Comparison of ENCODE assay signal across 8 cellular contexts in the genomic region with DNA sequence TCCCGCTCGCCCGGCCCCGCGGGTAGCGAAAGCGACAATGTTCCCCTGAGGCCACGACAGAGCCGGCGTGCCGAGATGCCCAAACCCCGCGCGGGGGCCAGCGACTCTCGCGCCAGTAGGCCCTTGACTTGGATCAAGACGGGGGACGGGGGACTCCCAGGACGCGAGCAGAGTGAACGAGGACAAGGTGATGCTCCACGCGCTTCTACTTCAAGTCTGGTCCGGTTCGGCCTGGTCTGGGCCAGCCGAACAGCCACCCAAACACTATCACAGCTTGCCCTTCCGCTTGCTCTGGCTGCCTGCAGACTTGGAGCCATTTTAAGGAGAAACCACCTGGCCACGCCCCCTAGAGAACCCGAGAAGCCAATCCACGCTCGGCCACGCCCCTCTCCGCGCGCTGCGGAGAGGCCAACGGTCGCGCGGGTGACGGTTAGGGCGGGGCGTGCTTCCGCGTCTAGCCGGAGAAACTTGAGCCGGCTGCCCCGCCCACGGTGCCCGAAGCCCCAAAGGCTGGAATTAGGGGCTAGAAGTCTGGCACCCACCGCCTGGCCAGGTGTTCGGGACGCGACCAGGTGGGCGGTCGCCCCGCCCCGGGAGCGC. TPM values are rescaled to one million over a fixed set of nuclear protein-coding genes. Genes with fewer than 3 reads are reported as not detected.
DNase-seq lines count a peak whose midpoint lies in the region; ATAC-seq and TF ChIP-seq lines count a peak whose summit lies in the region.

No MANE protein-coding gene starts in this region.

- POLR2A ChIA-PET in T-cell (lab: Charles Lee): interaction anchor here (0.6 to 2.2 kb wide), 5 partner anchors 8 to 456 kb away, joined by 3 to 16 read pairs (median 4); a partner anchor contains a TSS

- H3K36me3 ChIP-seq in heart right ventricle (peaks cover 0 to 42% (median 26%) of the 10 kb centered on the region in 9 donors), upper lobe of right lung (peaks cover 34% of the 10 kb centered on the region)

- no peaks in the 10 kb centered on the region for H3K27me3 Mint-ChIP-seq in T-cell

- H3K27me3 ChIP-seq in heart right ventricle (no peaks in the 10 kb centered on the region), upper lobe of right lung (no peaks in the 10 kb centered on the region)

- TF ChIP-seq CTCF in GM13977 (IDR thresholded peaks at IDR 0.05; ENCODE audit: extremely low read depth, insufficient read depth, missing control alignments): no peak
- no peak for TF ChIP-seq CTCF in heart right ventricle (IDR thresholded peaks at IDR 0.05)
- no peak for TF ChIP-seq CTCF in upper lobe of right lung (IDR thresholded peaks at IDR 0.05)

- peak overlapping the region; percentile 90 to 93 (median 91) for H3K4me3 Mint-ChIP-seq in T-cell

- H3K9me3 ChIP-seq in heart right ventricle (no peaks in the 10 kb centered on the region), upper lobe of right lung (no peaks in the 10 kb centered on the region)

- in situ Hi-C loops in GM13977 (cut with MboI; ENCODE audit: low pct_unique_long_range_greater_than_20kb, low sequenced_read_pairs, unreplicated experiment): no loop called here

- peak overlapping the region; percentile 95 to 96 for H3K27ac Mint-ChIP-seq in T-cell

- H3K4me1 ChIP-seq in heart right ventricle (peaks cover 8 to 71% (median 49%) of the 10 kb centered on the region in 9 donors), upper lobe of right lung (peaks cover 33% of the 10 kb centered on the region)

- peaks cover 19% of the 10 kb centered on the region for H3K36me3 Mint-ChIP-seq in T-cell

- H3K27ac ChIP-seq in heart right ventricle (peak overlapping the region; percentile 98 to 100 (median 100)), upper lobe of right lung (peak overlapping the region; percentile 97)

- H3K9me3 Mint-ChIP-seq in T-cell: no peaks in the 10 kb centered on the region

- peaks cover 56 to 64% (median 57%) of the 10 kb centered on the region in 3 donors for H3K4me1 Mint-ChIP-seq in T-cell

- CTCF ChIA-PET in T-cell (lab: Charles Lee): interaction anchor here in 1 of 2 donors (0.7 to 3.6 kb wide), 8 partner anchors 10 to 123 kb away, joined by 3 to 46 read pairs (median 5); a partner anchor contains a TSS

- ATAC-seq in HG02870 (IDR thresholded peaks at IDR 0.05; ENCODE audit: unreplicated experiment): peak; percentile 44
- ATAC-seq in T-cell (replicated peaks in 1 of 4): peak; percentile 78 to 86 (median 80)
- ATAC-seq in heart right ventricle: peak; percentile 86 to 95 (median 92)
- ATAC-seq in upper lobe of right lung: peak; percentile 90

- intact Hi-C loops in heart right ventricle (cut with DNase I): loop anchor here in 3 of 10 donors (2.0 to 10.0 kb wide), 2 partner anchors 33 to 403 kb away; a partner anchor contains a TSS
- intact Hi-C loops in posterior vena cava (cut with DNase I): loop anchor here in 1 of 2 donors (5.0 kb wide), 1 partner anchor 71 kb away; a partner anchor contains a TSS
- intact Hi-C loops in upper lobe of right lung (cut with DNase I): no loop called here

- peak; percentile 97 for DNase-seq in GM13977 (ENCODE audit: low spot score)
- DNase-seq in NCI-H146 (lab: John Stamatoyannopoulos, UW): peak; percentile 97
- peak; percentile 94 to 99 (median 98) for DNase-seq in T-cell
- peak; percentile 93 for DNase-seq in amniotic epithelial cell (ENCODE audit: low read depth)
- peak; percentile 99 for DNase-seq in heart right ventricle
- peak; percentile 100 for DNase-seq in posterior vena cava (ENCODE audit: low spot score)
- peak; percentile 100 for DNase-seq in upper lobe of right lung

- WGBS in heart right ventricle, 2 donors: 0 to 1% methylated on average over 60 of the region's 60 CpGs

- peak overlapping the region; percentile 69 to 99 (median 92) for H3K4me3 ChIP-seq in heart right ventricle
- peak overlapping the region; percentile 96 for H3K4me3 ChIP-seq in upper lobe of right lung

RNA-seq across cellular contexts. Expression of a gene that starts 0.6 kb away (rescaled TPM):
- total RNA-seq in T-cell (10 to 100 TPM; 62.8 to 92.1 (median 78.1) TPM), heart right ventricle (100 to 1,000 TPM; 154 to 186 (median 167) TPM), posterior vena cava (10 to 100 TPM; 57.8 to 62.0 TPM), upper lobe of right lung (77.6 TPM)
- 100 to 1,000 TPM; 184 to 280 TPM for polyA plus RNA-seq in heart right ventricle

RNA-seq across cellular contexts. Expression of a gene that starts 2.9 kb away (rescaled TPM):
- 10 to 100 TPM; 20.8 to 35.1 (median 30.3) TPM for total RNA-seq in T-cell
- 10 to 100 TPM in 8 of 10 donors, 1 to 10 TPM in 2; 7.6 to 17.8 (median 13.9) TPM for total RNA-seq in heart right ventricle
- 10 to 100 TPM; 15.2 to 16.1 TPM for polyA plus RNA-seq in heart right ventricle
- total RNA-seq in posterior vena cava: 10 to 100 TPM in 1 of 2 donors, 1 to 10 TPM in 1; 9.8 to 12.1 TPM
- 19.0 TPM for total RNA-seq in upper lobe of right lung

RNA-seq across cellular contexts. Expression of a gene that starts 7.9 kb away (rescaled TPM):
- total RNA-seq in T-cell (100 to 1,000 TPM; 110 to 160 (median 149) TPM), heart right ventricle (10 to 100 TPM; 40.7 to 70.3 (median 58.4) TPM), posterior vena cava (100 to 1,000 TPM in 1 of 2 donors, 10 to 100 TPM in 1; 96.4 to 112 TPM), upper lobe of right lung (107 TPM)
- polyA plus RNA-seq in heart right ventricle: 100 to 1,000 TPM in 1 of 2 donors, 10 to 100 TPM in 1; 84.0 to 105 TPM

RNA-seq across cellular contexts. Expression of a gene that starts 14.1 kb away (rescaled TPM):
- total RNA-seq in T-cell (100 to 1,000 TPM; 204 to 300 (median 293) TPM), heart right ventricle (10 to 100 TPM; 70.4 to 98.8 (median 76.5) TPM), posterior vena cava (10 to 100 TPM; 72.9 to 95.5 TPM), upper lobe of right lung (172 TPM)
- polyA plus RNA-seq in heart right ventricle: 100 to 1,000 TPM in 1 of 2 donors, 10 to 100 TPM in 1; 77.5 to 126 TPM

RNA-seq across cellular contexts. Expression of a gene that starts 31.3 kb away (rescaled TPM):
- total RNA-seq in T-cell (10 to 100 TPM; 40.4 to 79.0 (median 73.6) TPM), heart right ventricle (10 to 100 TPM; 23.8 to 41.7 (median 30.8) TPM), posterior vena cava (10 to 100 TPM; 16.4 to 26.1 TPM), upper lobe of right lung (38.0 TPM)
- 10 to 100 TPM; 25.8 to 30.9 TPM for polyA plus RNA-seq in heart right ventricle

Comparison
In these comparisons a context has a peak if more than half of its experiments do, and no peak if none do; other contexts are left out.
1. Peak in every context shown above with its lines: DNase-seq, ATAC-seq, H3K4me3 ChIP-seq and H3K27ac ChIP-seq.